Comparison of ENCODE assay signal across 8 cellular contexts in the genomic region with DNA sequence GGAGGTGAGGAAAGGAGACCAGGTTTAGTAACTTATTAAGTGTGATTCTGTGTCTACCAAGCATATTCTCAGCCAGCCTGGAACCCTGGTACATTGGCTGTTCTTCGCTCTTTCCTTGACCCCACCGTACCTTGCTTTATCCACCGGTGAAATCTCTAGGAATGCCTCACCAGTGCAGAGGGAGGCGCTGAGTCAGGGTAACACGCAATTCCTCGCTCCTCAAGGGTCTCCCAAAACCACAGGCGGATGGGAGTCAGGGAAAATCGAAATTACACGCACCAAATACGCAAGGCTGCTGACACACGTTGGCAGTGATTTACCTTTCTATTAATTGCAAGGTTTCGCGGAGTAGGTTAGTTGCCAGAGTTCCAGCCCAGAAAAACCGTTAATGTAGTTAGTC. TPM values are rescaled to one million over a fixed set of nuclear protein-coding genes. Genes with fewer than 3 reads are reported as not detected.
DNase-seq lines count a peak whose midpoint lies in the region; TF ChIP-seq lines count a peak whose summit lies in the region.

No MANE protein-coding gene starts in this region.

- H3K36me3 ChIP-seq in osteoblast (ENCODE audit: insufficient read depth, low read length) = peaks cover 18% of the 10 kb centered on the region

- H3K4me3 Mint-ChIP-seq in H9 = peak overlapping the region; percentile 83 to 97

- no peak overlapping the region for H2BK20ac ChIP-seq in H9 (ENCODE audit: low read depth, low read length, poor library complexity, severe bottlenecking)

- no peak overlapping the region for H2AK5ac ChIP-seq in H9 (ENCODE audit: insufficient read length, low read length)

- peaks cover 9 to 17% (median 16%) of the 10 kb centered on the region in 3 experiments; a peak in 6 of 7 replicates for H3K36me3 Mint-ChIP-seq in H9 (ENCODE audit: insufficient read depth in 1 of 3, low read depth in 3 of 3)

- H3K4ac ChIP-seq in H9 (ENCODE audit: low read depth, low read length) = no peak overlapping the region

- H3K9me3 ChIP-seq in H9 (ENCODE audit: control insufficient read depth, low read depth, low read length) (no peaks in the 10 kb centered on the region), osteoblast (ENCODE audit: low read depth, low read length) (no peaks in the 10 kb centered on the region)

- H2BK15ac ChIP-seq in H9 (ENCODE audit: low read depth, low read length) = no peak overlapping the region

- H3K9me3 Mint-ChIP-seq in H9 = no peaks in the 10 kb centered on the region

- no peak overlapping the region for H2BK12ac ChIP-seq in H9 (ENCODE audit: insufficient read length, low read depth, low read length)

- peak overlapping the region; percentile 63 for H3K9ac ChIP-seq in H9 (ENCODE audit: extremely low read depth, insufficient read length, low read length)

- H3K27ac Mint-ChIP-seq in H9 = peak overlapping the region in 2 of 3 experiments; percentile 85 to 92; a peak in 5 of 7 replicates

- H3K27ac ChIP-seq in H9 (ENCODE audit: insufficient read length, low read depth, low read length) (no peak overlapping the region), osteoblast (ENCODE audit: low read depth, low read length) (peak overlapping the region; percentile 97)

- no peak overlapping the region for H3K18ac ChIP-seq in H9 (ENCODE audit: insufficient read length, low read depth, low read length)

- H4K8ac ChIP-seq in H9 (replicated peaks; ENCODE audit: insufficient read length, low read depth, low read length) = no peak overlapping the region

- peak overlapping the region; percentile 80 for H3K4me3 ChIP-seq in WI38 (ENCODE audit: low read depth, low read length)
- peak overlapping the region; percentile 94 for H3K4me3 ChIP-seq in fibroblast of villous mesenchyme (ENCODE audit: low read depth, low read length)
- peak overlapping the region; percentile 80 for H3K4me3 ChIP-seq in osteoblast (ENCODE audit: insufficient read depth, low read length)

- WGBS in H9 (ENCODE audit: extremely low coverage, insufficient read length, low lambda C conversion rate) = no CpG with 5 or more reads among the region's 14 CpGs

- H3K4me2 ChIP-seq in H9 (ENCODE audit: insufficient read depth, insufficient read length, low read length) = peak overlapping the region; percentile 88
- peak overlapping the region; percentile 88 for H3K4me2 ChIP-seq in osteoblast (ENCODE audit: insufficient read depth, low read length)

- H2BK120ac ChIP-seq in H9 (ENCODE audit: low read depth, low read length, poor library complexity, severe bottlenecking) = no peak overlapping the region

- H4K5ac ChIP-seq in H9 (ENCODE audit: insufficient read length, low read depth, low read length) = no peak overlapping the region

- TF ChIP-seq CTCF in H9 (conservative IDR thresholded peaks at IDR 0.05) (no peak), WI38 (IDR thresholded peaks at IDR 0.05; ENCODE audit: low read depth, low read length) (no peak), fibroblast of villous mesenchyme (IDR thresholded peaks at IDR 0.05; ENCODE audit: insufficient read depth, low read depth, low read length) (no peak), osteoblast (IDR thresholded peaks at IDR 0.05; ENCODE audit: extremely low read depth, low read depth, low read length) (no peak)

- H3K79me1 ChIP-seq in H9 (ENCODE audit: insufficient read depth, low read depth, low read length, poor library complexity, severe bottlenecking) = no peaks in the 10 kb centered on the region

- DNase-seq in AG08395 (ENCODE audit: low spot score) = peak; percentile 22
- DNase-seq in H9 = no peak
- DNase-seq in fibroblast of villous mesenchyme (ENCODE audit: low read depth) = peak; percentile 57
- DNase-seq in osteoblast (ENCODE audit: insufficient read length, low spot score, missing footprints) = peak; percentile 66
- DNase-seq in NCI-H187 (lab: John Stamatoyannopoulos, UW) = no peak
- DNase-seq in NCI-H1105 treated with DMSO at 0.1 percent for 48 hours (lab: John Stamatoyannopoulos, UW) = no peak
- no peak for DNase-seq in foreskin melanocyte

- H2BK5ac ChIP-seq in H9 (ENCODE audit: insufficient read length, low read length) = no peak overlapping the region

- H4K91ac ChIP-seq in H9 (ENCODE audit: insufficient read length, low read depth, low read length) = no peak overlapping the region

- H3K4me1 ChIP-seq in H9 (ENCODE audit: insufficient read depth, low read length) = no peaks in the 10 kb centered on the region
- H3K4me1 ChIP-seq in osteoblast (ENCODE audit: insufficient read depth, low read length) = peaks cover 46% of the 10 kb centered on the region

- peaks cover 18 to 20% of the 10 kb centered on the region in 2 experiments for H3K4me1 Mint-ChIP-seq in H9

- no peak overlapping the region for H2AFZ ChIP-seq in H9 (ENCODE audit: low read length)
- peak overlapping the region; percentile 82 for H2AFZ ChIP-seq in osteoblast (ENCODE audit: low read length)

- H3K23me2 ChIP-seq in H9 (ENCODE audit: insufficient read length, low read depth, low read length, poor library complexity, severe bottlenecking) = peaks cover 4% of the 10 kb centered on the region

- H4K20me1 ChIP-seq in H9 (ENCODE audit: control insufficient read depth, insufficient read depth, insufficient read length) (no peaks in the 10 kb centered on the region), osteoblast (ENCODE audit: insufficient read depth, low read length) (peaks cover 17% of the 10 kb centered on the region)

- H3K79me2 ChIP-seq in H9 (ENCODE audit: insufficient read depth, low read length) = peaks cover 2% of the 10 kb centered on the region; the same call in 1 of the 2 replicates
- H3K79me2 ChIP-seq in osteoblast (ENCODE audit: insufficient read depth, low read length) = peaks cover 78% of the 10 kb centered on the region

- no peak overlapping the region for H3K23ac ChIP-seq in H9 (ENCODE audit: insufficient read length, low read depth, low read length)

- H3K56ac ChIP-seq in H9 (ENCODE audit: insufficient read length, low read depth, low read length) = no peak overlapping the region

- H3K14ac ChIP-seq in H9 (ENCODE audit: insufficient read depth, low read length) = no peak overlapping the region

- H3K27me3 ChIP-seq in H9 (ENCODE audit: insufficient read depth, low read length) = no peaks in the 10 kb centered on the region; the same call in 1 of the 2 replicates
- H3K27me3 ChIP-seq in osteoblast (ENCODE audit: insufficient read depth, low read length) = no peaks in the 10 kb centered on the region

- no peak overlapping the region for H3T11ph ChIP-seq in H9 (ENCODE audit: low read length)

- H3K27me3 Mint-ChIP-seq in H9 (ENCODE audit: low read depth) = no peaks in the 10 kb centered on the region

RNA-seq across cellular contexts. Expression of a gene that starts 0.8 kb away (rescaled TPM):
- total RNA-seq in H9 (2021) (13.5 and 15.7 TPM in 2 replicates), fibroblast of villous mesenchyme (49.9 and 80.3 TPM in 2 replicates), osteoblast (38.9 and 44.5 TPM in 2 replicates)

RNA-seq across cellular contexts. Expression of a gene that starts 1.0 kb away (rescaled TPM):
- total RNA-seq in H9 (2021) (32.5 and 33.8 TPM in 2 replicates), fibroblast of villous mesenchyme (76.0 and 104 TPM in 2 replicates), osteoblast (77.4 and 94.9 TPM in 2 replicates)

RNA-seq across cellular contexts. Expression of a gene that starts 18.2 kb away (rescaled TPM):
- total RNA-seq in H9 (2021) = 1.8 and 1.9 TPM in 2 replicates
- total RNA-seq in fibroblast of villous mesenchyme = 3.9 and 6.5 TPM in 2 replicates
- total RNA-seq in osteoblast = 5.1 and 5.3 TPM in 2 replicates

Comparison
In these comparisons a context has a peak if more than half of its experiments do, and no peak if none do; other contexts are left out.
1. DNase-seq: peak in AG08395 (single experiment), fibroblast of villous mesenchyme (single experiment) and osteoblast (single experiment); none in H9 (single experiment), NCI-H187 (0 of 2), NCI-H1105 treated with DMSO at 0.1 percent for 48 hours (single experiment) and foreskin melanocyte (single experiment).
2. Peak in every context shown above with its lines, with median percentiles within 50 percentile points of each other: H3K4me3 ChIP-seq.